8 cellular contexts compared by ENCODE assay signal in genomic region chr4:119209077-119209476, GRCh38. TPM values are rescaled to one million over a fixed set of nuclear protein-coding genes. Genes with fewer than 3 reads are reported as not detected.
A peak's percentile ranks its signal among the peaks of the same experiment; 100 is the strongest.
DNase-seq lines count a peak whose midpoint lies in the region; ATAC-seq and TF ChIP-seq lines count a peak whose summit lies in the region.

No MANE protein-coding gene starts in this region.

- no peak for TF ChIP-seq CTCF in thyroid gland (IDR thresholded peaks at IDR 0.05)

- H3K27ac ChIP-seq in thyroid gland, result no peak overlapping the region

- H3K9me3 ChIP-seq in thyroid gland, result no peaks in the 10 kb centered on the region

- H3K27me3 ChIP-seq in thyroid gland, result no peaks in the 10 kb centered on the region

- peak; percentile 20 for ATAC-seq in HG03060 (IDR thresholded peaks at IDR 0.05; ENCODE audit: low read depth, unreplicated experiment)

- H3K4me1 ChIP-seq in thyroid gland, result no peaks in the 10 kb centered on the region

- H3K4me3 ChIP-seq in thyroid gland (replicated peaks in 1 of 3), result no peak overlapping the region

- intact Hi-C loops in thyroid gland (cut with DNase I), result no loop called here

- DNase-seq in AG08396 (ENCODE audit: low spot score), result peak; percentile 70
- peak; percentile 60 for DNase-seq in activated T-cell treated with anti-CD3 and anti-CD28 coated beads for 4 hours
- peak; percentile 93 for DNase-seq in kidney tubule cell (ENCODE audit: low spot score)
- no peak for DNase-seq in thyroid gland
- no peak for DNase-seq in NCI-H446 (lab: John Stamatoyannopoulos, UW)
- DNase-seq in DMS 273 treated with DMSO at 0.1 percent for 48 hours (lab: John Stamatoyannopoulos, UW), result no peak
- DNase-seq in GOT3 (lab: John Stamatoyannopoulos, UW), result no peak

- H3K36me3 ChIP-seq in thyroid gland, result no peaks in the 10 kb centered on the region

- no peak for TF ChIP-seq POLR2A in thyroid gland (IDR thresholded peaks at IDR 0.05)

RNA-seq across cellular contexts. Expression of gene USP53, which starts 3.4 kb away (rescaled TPM):
- 100 to 1,000 TPM in 1 of 4 donors, 10 to 100 TPM in 3; 42.5 to 113 (median 68.3) TPM for total RNA-seq in thyroid gland

Comparison
In these comparisons a context has a peak if more than half of its experiments do, and no peak if none do; other contexts are left out.
1. DNase-seq: peak in AG08396 (single experiment), activated T-cell treated with anti-CD3 and anti-CD28 coated beads for 4 hours (single experiment) and kidney tubule cell (single experiment); none in thyroid gland (0 of 2), NCI-H446 (0 of 2), DMS 273 treated with DMSO at 0.1 percent for 48 hours (single experiment) and GOT3 (single experiment).